ENCODE assay signal across 8 cellular contexts in the genomic region with DNA sequence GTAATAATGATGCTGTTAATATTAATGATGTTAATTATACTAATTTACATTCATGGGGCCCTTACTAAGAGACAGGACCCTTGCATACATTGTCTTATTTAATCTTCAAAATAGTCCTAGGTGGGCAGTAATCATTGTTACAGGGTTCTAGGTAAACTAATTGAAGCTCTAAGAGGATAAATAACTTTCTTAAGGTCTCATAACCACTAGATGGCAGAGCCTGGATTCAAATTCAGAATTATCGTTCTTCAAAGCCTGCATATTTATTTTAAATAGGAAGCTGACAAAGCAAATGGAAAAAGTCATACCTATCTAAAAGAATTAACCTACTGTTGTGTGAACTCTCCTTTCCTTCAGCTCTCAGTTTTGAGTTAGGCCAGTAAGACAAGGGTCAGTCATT.
DNase-seq lines count a peak whose midpoint lies in the region; ATAC-seq and TF ChIP-seq lines count a peak whose summit lies in the region.

No MANE protein-coding gene starts in this region.

- H3K4me3 ChIP-seq in SU-DHL-6 (ENCODE audit: insufficient read depth, low read length, poor library complexity, severe bottlenecking) = no peak overlapping the region

- H3K27me3 ChIP-seq in SU-DHL-6 (ENCODE audit: low read length) = no peaks in the 10 kb centered on the region

- peak; percentile 37 for TF ChIP-seq CTCF in SU-DHL-6 (IDR thresholded peaks at IDR 0.05; ENCODE audit: insufficient read depth, low read length, poor library complexity, severe bottlenecking)

- no peak overlapping the region for H3K27ac ChIP-seq in SU-DHL-6 (ENCODE audit: low read depth, low read length)

- H3K79me2 ChIP-seq in SU-DHL-6 (ENCODE audit: insufficient read depth, low read length) = no peaks in the 10 kb centered on the region

- H2AFZ ChIP-seq in SU-DHL-6 (ENCODE audit: low read depth, low read length, severe bottlenecking) = no peak overlapping the region

- H4K20me1 ChIP-seq in SU-DHL-6 (ENCODE audit: low read depth, low read length) = no peaks in the 10 kb centered on the region; the same call in 1 of the 2 replicates

- in situ Hi-C loops in KBM-7 (cut with MboI; ENCODE audit: low pct_unique_long_range_greater_than_20kb, low sequenced_read_pairs) = no loop called here

- no peak overlapping the region for H3K9ac ChIP-seq in SU-DHL-6 (ENCODE audit: low read length)

- DNase-seq in DMS53 (lab: John Stamatoyannopoulos, UW) (peak; percentile 64), KBM-7 (peak; percentile 3), iris pigment epithelial cell (ENCODE audit: low read depth) (peak; percentile 45), NCI-H524 treated with DMSO at 0.1 percent for 48 hours (lab: John Stamatoyannopoulos, UW) (no peak), midbrain (lab: John Stamatoyannopoulos, UW) (no peak)

- no peaks in the 10 kb centered on the region for H3K36me3 ChIP-seq in SU-DHL-6 (ENCODE audit: low read length)

- H3F3A ChIP-seq in SU-DHL-6 (ENCODE audit: insufficient read depth) = no peaks in the 10 kb centered on the region

- H3K9me2 ChIP-seq in SU-DHL-6 (replicated peaks; ENCODE audit: insufficient read depth, low read length) = no peaks in the 10 kb centered on the region

- no peak for ATAC-seq in HG02763 (IDR thresholded peaks at IDR 0.05; ENCODE audit: unreplicated experiment)
- ATAC-seq in GM19324 (IDR thresholded peaks at IDR 0.05; ENCODE audit: low FRiP score, unreplicated experiment) = no peak

- H3K9me3 ChIP-seq in SU-DHL-6 (ENCODE audit: insufficient read depth, low read length) = no peaks in the 10 kb centered on the region

- no peak overlapping the region for H3K4me2 ChIP-seq in SU-DHL-6 (ENCODE audit: low read depth, low read length, poor library complexity, severe bottlenecking)

Comparison
In these comparisons a context has a peak if more than half of its experiments do, and no peak if none do; other contexts are left out.
1. DNase-seq: peak in DMS53 (single experiment), KBM-7 (single experiment) and iris pigment epithelial cell (single experiment); none in NCI-H524 treated with DMSO at 0.1 percent for 48 hours (single experiment) and midbrain (single experiment).